ENCODE assay signal across 8 cellular contexts in the genomic region with DNA sequence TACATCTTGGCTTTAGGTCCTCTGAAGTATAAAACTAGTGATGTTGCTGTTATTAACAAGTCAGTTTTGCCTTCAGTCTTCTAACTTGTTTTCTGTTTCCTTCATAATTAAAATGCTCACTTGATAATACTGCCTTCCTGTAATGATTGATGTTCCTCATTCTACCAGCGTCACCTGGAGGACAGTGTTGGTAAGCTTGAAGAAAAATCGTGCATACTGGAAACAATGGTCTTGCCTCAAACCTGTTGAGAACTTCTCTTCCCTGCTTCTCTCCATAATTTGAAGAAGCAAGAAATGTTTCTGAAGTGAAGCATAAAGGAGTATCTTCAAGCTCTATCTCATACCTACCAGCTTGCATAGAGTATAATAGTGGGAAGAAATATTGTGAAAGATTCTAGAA. TPM values are rescaled to one million over a fixed set of nuclear protein-coding genes. Genes with fewer than 3 reads are reported as not detected.
DNase-seq lines count a peak whose midpoint lies in the region; ATAC-seq and TF ChIP-seq lines count a peak whose summit lies in the region.

No MANE protein-coding gene starts in this region.

- peaks cover 45% of the 10 kb centered on the region for H3K36me3 Mint-ChIP-seq in activated CD4-positive, alpha-beta T cell treated with anti-CD3 and anti-CD28 coated beads, Interleukin-2, amount 10 ng/mL, durations not matched to agents 7 days and 5 days (ENCODE audit: low read depth)

- peak overlapping the region; percentile 87; the same call in 1 of the 2 replicates for H3K4me2 ChIP-seq in KMS-11

- DNase-seq in NCI-H1417 (lab: John Stamatoyannopoulos, UW), result peak in 2 of 3 experiments; percentile 15 to 58
- DNase-seq in NCI-H1417 treated with DMSO at 0.1 percent for 48 hours (lab: John Stamatoyannopoulos, UW), result no peak
- peak; percentile 67 for DNase-seq in activated CD4-positive, alpha-beta T cell treated with anti-CD3 and anti-CD28 coated beads, Interleukin-2, amount 10 ng/mL, durations not matched to agents 7 days and 5 days
- DNase-seq in superior temporal gyrus (ENCODE audit: extremely low spot score), result no peak

- peak overlapping the region; percentile 50 for H3K4me3 Mint-ChIP-seq in activated CD4-positive, alpha-beta T cell treated with anti-CD3 and anti-CD28 coated beads, Interleukin-2, amount 10 ng/mL, durations not matched to agents 7 days and 5 days

- H3K9ac ChIP-seq in KMS-11 (no peak overlapping the region), subcutaneous abdominal adipose tissue (ENCODE audit: low read length in 5 of 5) (no peak overlapping the region)

- POLR2A ChIA-PET in activated CD4-positive, alpha-beta T cell treated with anti-CD3 and anti-CD28 coated beads, Interleukin-2, amount 10 ng/mL, durations not matched to agents 7 days and 5 days (lab: Charles Lee), result no interaction called here

- H3K4me1 ChIP-seq in KMS-11 (ENCODE audit: low read depth, poor library complexity, severe bottlenecking) (peaks cover 32% of the 10 kb centered on the region), gastroesophageal sphincter (peaks cover 4 to 71% (median 41%) of the 10 kb centered on the region in 3 donors), subcutaneous abdominal adipose tissue (ENCODE audit: control insufficient read depth in 5 of 5, insufficient read depth in 5 of 5, low read length in 5 of 5) (peaks cover 14 to 58% (median 51%) of the 10 kb centered on the region in 5 donors)

- peaks cover 58% of the 10 kb centered on the region for H3K4me1 Mint-ChIP-seq in activated CD4-positive, alpha-beta T cell treated with anti-CD3 and anti-CD28 coated beads, Interleukin-2, amount 10 ng/mL, durations not matched to agents 7 days and 5 days

- ATAC-seq in gastroesophageal sphincter (no peak), HG02981 (IDR thresholded peaks at IDR 0.05; ENCODE audit: unreplicated experiment) (no peak)

- H3K27ac ChIP-seq in KMS-11 (no peak overlapping the region; the same call in 1 of the 2 replicates), gastroesophageal sphincter (peak overlapping the region in 3 of 4 donors; percentile 99 to 100 (median 100)), subcutaneous abdominal adipose tissue (ENCODE audit: low read depth, low read length) (peak overlapping the region; percentile 81)

- WGBS in gastroesophageal sphincter (ENCODE audit: low coverage in 1 of 2), 2 donors, result 16 to 24% methylated on average over 2 of the region's 2 CpGs

- H3K4me3 ChIP-seq in KMS-11 (IDR thresholded peaks at IDR 0.05; ENCODE audit: insufficient read depth, low read depth, low read length) (no peak overlapping the region), gastroesophageal sphincter (no peak overlapping the region), subcutaneous abdominal adipose tissue (ENCODE audit: low read depth in 1 of 5, low read length in 5 of 5) (peak overlapping the region in 1 of 5 donors; percentile 89)

- TF ChIP-seq CTCF in KMS-11 (conservative IDR thresholded peaks at IDR 0.05; ENCODE audit: low read depth, low read length) (peak; percentile 59), gastroesophageal sphincter (IDR thresholded peaks at IDR 0.05) (peak in 3 of 4 experiments; percentile 30 to 51 (median 42))

- no peak for TF ChIP-seq EP300 in gastroesophageal sphincter (IDR thresholded peaks at IDR 0.05)

- H3K9me3 Mint-ChIP-seq in activated CD4-positive, alpha-beta T cell treated with anti-CD3 and anti-CD28 coated beads, Interleukin-2, amount 10 ng/mL, durations not matched to agents 7 days and 5 days, result no peaks in the 10 kb centered on the region

- no peaks in the 10 kb centered on the region for H3K9me3 ChIP-seq in gastroesophageal sphincter
- H3K9me3 ChIP-seq in subcutaneous abdominal adipose tissue (ENCODE audit: control insufficient read depth in 5 of 5, low read length in 5 of 5), result no peaks in the 10 kb centered on the region

- H4K20me1 ChIP-seq in KMS-11 (ENCODE audit: insufficient read depth), result peaks cover 33% of the 10 kb centered on the region

- H3K36me3 ChIP-seq in KMS-11 (ENCODE audit: insufficient read depth) (peaks cover 6% of the 10 kb centered on the region; the same call in 1 of the 2 replicates), gastroesophageal sphincter (peaks cover 0 to 28% of the 10 kb centered on the region in 2 donors), subcutaneous abdominal adipose tissue (ENCODE audit: control insufficient read depth in 5 of 5, insufficient read depth in 5 of 5, low read length in 5 of 5) (peaks cover 2 to 21% (median 8%) of the 10 kb centered on the region in 5 donors)

- CTCF ChIA-PET in activated CD4-positive, alpha-beta T cell treated with anti-CD3 and anti-CD28 coated beads, Interleukin-2, amount 10 ng/mL, durations not matched to agents 7 days and 5 days (lab: Charles Lee), result interaction anchor here (1.1 to 2.0 kb wide), 2 partner anchors 10 to 281 kb away, joined by 3 to 5 read pairs; no protein-coding TSS in a partner anchor

- H2AFZ ChIP-seq in KMS-11 (ENCODE audit: low read depth), result no peak overlapping the region

- no peaks in the 10 kb centered on the region for H3K27me3 ChIP-seq in KMS-11 (ENCODE audit: insufficient read depth, low read depth)
- no peaks in the 10 kb centered on the region for H3K27me3 ChIP-seq in gastroesophageal sphincter
- H3K27me3 ChIP-seq in subcutaneous abdominal adipose tissue (ENCODE audit: control insufficient read depth in 5 of 5, insufficient read depth in 4 of 5, low read length in 5 of 5), result no peaks in the 10 kb centered on the region

- H3K27ac Mint-ChIP-seq in activated CD4-positive, alpha-beta T cell treated with anti-CD3 and anti-CD28 coated beads, Interleukin-2, amount 10 ng/mL, durations not matched to agents 7 days and 5 days, result peak overlapping the region; percentile 74

- peaks cover 76% of the 10 kb centered on the region for H3K79me2 ChIP-seq in KMS-11 (ENCODE audit: insufficient read depth, low read depth)

- TF ChIP-seq POLR2A in gastroesophageal sphincter (IDR thresholded peaks at IDR 0.05), result no peak

- no peaks in the 10 kb centered on the region for H3K27me3 Mint-ChIP-seq in activated CD4-positive, alpha-beta T cell treated with anti-CD3 and anti-CD28 coated beads, Interleukin-2, amount 10 ng/mL, durations not matched to agents 7 days and 5 days

RNA-seq across cellular contexts. Expression of a gene that starts 3.0 kb away (rescaled TPM):
- 100 to 1,000 TPM; 182 to 190 TPM for total RNA-seq in activated CD4-positive, alpha-beta T cell treated with anti-CD3 and anti-CD28 coated beads, Interleukin-2, amount 10 ng/mL, durations not matched to agents 7 days and 5 days
- 100 to 1,000 TPM; 127 to 263 (median 169) TPM for total RNA-seq in gastroesophageal sphincter

Comparison
In these comparisons a context has a peak if more than half of its experiments do, and no peak if none do; other contexts are left out.
1. DNase-seq: peak in NCI-H1417 (2 of 3) and activated CD4-positive, alpha-beta T cell treated with anti-CD3 and anti-CD28 coated beads, Interleukin-2, amount 10 ng/mL, durations not matched to agents 7 days and 5 days (single experiment); none in NCI-H1417 treated with DMSO at 0.1 percent for 48 hours (single experiment) and superior temporal gyrus (single experiment).